In the genomic region with DNA sequence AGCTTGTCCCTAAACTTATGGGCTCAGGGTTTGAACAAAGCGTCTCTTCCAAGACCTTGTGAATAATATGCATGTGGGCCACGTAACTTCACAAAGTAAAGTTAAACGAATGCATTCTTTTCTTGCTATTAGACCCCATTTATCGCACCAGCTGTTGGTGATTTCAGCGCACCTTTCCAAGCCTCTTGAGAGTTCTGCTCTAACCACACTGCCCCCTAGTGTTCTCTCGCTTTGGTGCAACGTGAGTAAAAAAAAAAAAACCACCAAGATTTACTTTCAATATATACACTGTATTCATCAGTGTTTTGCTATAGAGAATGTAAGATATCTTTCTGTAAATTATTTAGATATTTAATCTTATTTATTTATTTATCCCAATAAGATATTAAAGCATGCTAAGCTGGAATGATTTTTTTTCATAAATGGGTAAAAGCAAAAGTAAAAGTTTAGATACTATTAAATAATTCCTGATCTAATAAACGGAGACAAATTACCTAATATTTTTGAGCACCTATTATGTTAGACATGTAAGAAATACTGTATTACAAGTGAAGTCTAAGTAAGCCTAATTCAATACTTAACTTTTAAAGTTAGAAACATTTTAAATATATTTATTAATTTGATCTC, we compare ENCODE assay signal across 8 cellular contexts.
DNase-seq lines count a peak whose midpoint lies in the region; TF ChIP-seq lines count a peak whose summit lies in the region.

No MANE protein-coding gene starts in this region.

- H3K36me3 ChIP-seq in kidney epithelial cell (ENCODE audit: control insufficient read depth, insufficient read depth, low read length) = no peaks in the 10 kb centered on the region

- no peak overlapping the region for H3K4me3 Mint-ChIP-seq in T-helper 2 cell treated with Interferon-gamma antibody and Interleukin-4, amounts not matched to agents 5 μg/mL and 100 μg/mL, for 36 hours
- H3K4me3 Mint-ChIP-seq in MCF 10A (ENCODE audit: unreplicated experiment) = no peak overlapping the region

- no peak overlapping the region for H3K27ac Mint-ChIP-seq in T-helper 2 cell treated with Interferon-gamma antibody and Interleukin-4, amounts not matched to agents 5 μg/mL and 100 μg/mL, for 36 hours
- H3K27ac Mint-ChIP-seq in MCF 10A (ENCODE audit: low read depth, unreplicated experiment) = no peak overlapping the region

- no peaks in the 10 kb centered on the region for H3K27me3 Mint-ChIP-seq in T-helper 2 cell treated with Interferon-gamma antibody and Interleukin-4, amounts not matched to agents 5 μg/mL and 100 μg/mL, for 36 hours (ENCODE audit: low read depth)
- no peaks in the 10 kb centered on the region for H3K27me3 Mint-ChIP-seq in MCF 10A (ENCODE audit: insufficient read depth, unreplicated experiment)

- peak; percentile 94 for DNase-seq in DMS53 (lab: John Stamatoyannopoulos, UW)
- peak; percentile 52 for DNase-seq in H4 (ENCODE audit: low spot score)
- peak; percentile 64 to 88 (median 87) for DNase-seq in NCI-H1417 (lab: John Stamatoyannopoulos, UW)
- DNase-seq in T-helper 2 cell treated with Interferon-gamma antibody and Interleukin-4, amounts not matched to agents 5 μg/mL and 100 μg/mL, for 36 hours (ENCODE audit: low spot score) = peak; percentile 47
- DNase-seq in MCF 10A (ENCODE audit: unreplicated experiment) = peak; percentile 77
- DNase-seq in kidney epithelial cell (ENCODE audit: low read depth) = peak; percentile 34
- DNase-seq in stimulated activated CD4-positive, alpha-beta T cell treated with anti-CD3 and anti-CD28 coated beads, Interleukin-4, amount 100 ng/mL, for 4 hours = peak; percentile 24 to 33
- no peak for DNase-seq in DMS153 treated with DMSO at 0.1 percent for 48 hours (lab: John Stamatoyannopoulos, UW; ENCODE audit: unreplicated experiment)

- TF ChIP-seq CTCF in MCF 10A (IDR thresholded peaks at IDR 0.05; ENCODE audit: unreplicated experiment) (peak; percentile 73), kidney epithelial cell (IDR thresholded peaks at IDR 0.05; ENCODE audit: insufficient read depth, low read length, poor library complexity, severe bottlenecking) (peak; percentile 88)

- H3K4me3 ChIP-seq in kidney epithelial cell (ENCODE audit: low read depth, low read length) = no peak overlapping the region

- H3K36me3 Mint-ChIP-seq in T-helper 2 cell treated with Interferon-gamma antibody and Interleukin-4, amounts not matched to agents 5 μg/mL and 100 μg/mL, for 36 hours (ENCODE audit: low read depth) = no peaks in the 10 kb centered on the region
- no peaks in the 10 kb centered on the region for H3K36me3 Mint-ChIP-seq in MCF 10A (ENCODE audit: insufficient read depth, unreplicated experiment)

- POLR2A ChIA-PET in MCF 10A (lab: Yijun Ruan, JAX) = interaction anchor here (0.6 to 3.4 kb wide), 6 partner anchors 12 to 430 kb away, joined by 3 to 9 read pairs (median 3); no protein-coding TSS in a partner anchor

- CTCF ChIA-PET in MCF 10A (lab: Yijun Ruan, JAX) = interaction anchor here (0.5 to 4.3 kb wide), 84 partner anchors 9 to 1970 kb away, joined by 3 to 77 read pairs (median 4); no protein-coding TSS in a partner anchor

- no peaks in the 10 kb centered on the region for H3K27me3 ChIP-seq in kidney epithelial cell (ENCODE audit: control insufficient read depth, insufficient read depth, low read length)

- H3K9me3 Mint-ChIP-seq in T-helper 2 cell treated with Interferon-gamma antibody and Interleukin-4, amounts not matched to agents 5 μg/mL and 100 μg/mL, for 36 hours = no peaks in the 10 kb centered on the region
- H3K9me3 Mint-ChIP-seq in MCF 10A (ENCODE audit: unreplicated experiment) = no peaks in the 10 kb centered on the region

- BruUV-seq in MCF 10A (replicated peaks; lab: Mats Ljungman, UMichigan) = no TSS peak

- intact Hi-C loops in MCF 10A (cut with micrococcal nuclease) = loop anchor here (10.0 kb wide), 2 partner anchors 711 to 1059 kb away; no protein-coding TSS in a partner anchor

- H3K4me1 Mint-ChIP-seq in T-helper 2 cell treated with Interferon-gamma antibody and Interleukin-4, amounts not matched to agents 5 μg/mL and 100 μg/mL, for 36 hours (ENCODE audit: low read depth) = no peaks in the 10 kb centered on the region
- no peaks in the 10 kb centered on the region for H3K4me1 Mint-ChIP-seq in MCF 10A (ENCODE audit: insufficient read depth, unreplicated experiment)
